8 cellular contexts compared by ENCODE assay signal in the genomic region with DNA sequence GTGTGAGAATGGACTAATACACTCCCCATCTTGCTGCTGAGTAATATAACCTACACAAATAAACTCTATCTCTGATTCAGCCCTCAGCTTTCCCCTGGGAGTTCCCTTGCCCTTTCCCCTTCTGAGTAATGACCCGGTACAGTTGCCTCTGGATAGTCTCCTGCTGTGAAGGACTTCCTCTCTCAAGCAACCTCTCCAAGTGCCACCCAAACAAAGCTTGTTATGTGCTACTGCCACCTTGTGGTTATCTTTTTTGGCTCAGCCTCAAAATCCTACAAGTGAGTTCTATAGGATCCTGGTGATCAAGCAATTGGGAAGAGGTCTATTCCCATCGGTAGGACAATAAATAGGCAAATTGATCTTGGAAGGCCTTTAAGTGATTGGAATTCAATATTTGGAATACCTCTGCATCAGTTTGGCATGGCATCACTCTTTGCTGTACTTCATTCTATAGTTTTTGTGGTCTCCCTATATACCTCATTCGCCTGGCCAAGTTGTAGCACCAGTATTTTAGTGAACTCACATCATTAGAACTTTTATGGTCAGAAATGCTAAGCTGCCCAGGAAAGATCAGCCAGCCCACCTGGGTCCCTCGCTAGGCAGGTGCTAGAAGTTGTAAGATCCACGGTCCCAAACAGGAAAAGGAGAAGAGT. TPM values are rescaled to one million over a fixed set of nuclear protein-coding genes. Genes with fewer than 3 reads are reported as not detected.
DNase-seq lines count a peak whose midpoint lies in the region; ATAC-seq and TF ChIP-seq lines count a peak whose summit lies in the region.

No MANE protein-coding gene starts in this region.

- H3K27me3 ChIP-seq in KMS-11 (ENCODE audit: insufficient read depth, low read depth) (no peaks in the 10 kb centered on the region), psoas muscle (ENCODE audit: insufficient read depth in 3 of 3, low read length in 2 of 3) (no peaks in the 10 kb centered on the region)

- H3K36me3 ChIP-seq in KMS-11 (ENCODE audit: insufficient read depth): no peaks in the 10 kb centered on the region
- H3K36me3 ChIP-seq in psoas muscle (ENCODE audit: insufficient read depth in 1 of 2, low read depth in 1 of 2): no peaks in the 10 kb centered on the region

- DNase-seq in GF-D8 (lab: John Stamatoyannopoulos, UW) (peak; percentile 40), OCI-M1 (lab: John Stamatoyannopoulos, UW) (peak; percentile 88), Right ventricle myocardium superior (no peak), psoas muscle (no peak)
- peak in 1 of 2 donors; percentile 40 for DNase-seq in activated naive CD4-positive, alpha-beta T cell treated with anti-CD3 and anti-CD28 coated beads, Interleukin-2, amount 50 U/mL, for 72 hours (ENCODE audit: low spot score in 2 of 2)
- no peak for DNase-seq in activated effector memory CD4-positive, alpha-beta T cell treated with Interleukin-2 at 50 U/mL for 16 hours

- H3K27ac Mint-ChIP-seq in activated naive CD4-positive, alpha-beta T cell treated with anti-CD3 and anti-CD28 coated beads, Interleukin-2, amount 50 U/mL, for 72 hours: no peak overlapping the region

- no peak overlapping the region for H2AFZ ChIP-seq in KMS-11 (ENCODE audit: low read depth)

- no peaks in the 10 kb centered on the region for H4K20me1 ChIP-seq in KMS-11 (ENCODE audit: insufficient read depth)

- H3K9ac ChIP-seq in KMS-11: no peak overlapping the region

- no peaks in the 10 kb centered on the region for H3K36me3 Mint-ChIP-seq in activated naive CD4-positive, alpha-beta T cell treated with anti-CD3 and anti-CD28 coated beads, Interleukin-2, amount 50 U/mL, for 72 hours

- peaks cover 0 to under 1% of the 10 kb centered on the region in 2 donors for H3K9me3 Mint-ChIP-seq in activated naive CD4-positive, alpha-beta T cell treated with anti-CD3 and anti-CD28 coated beads, Interleukin-2, amount 50 U/mL, for 72 hours

- H3K4me3 ChIP-seq in KMS-11 (IDR thresholded peaks at IDR 0.05; ENCODE audit: insufficient read depth, low read depth, low read length) (no peak overlapping the region), psoas muscle (no peak overlapping the region)

- WGBS in psoas muscle, 3 donors: 52 to 61% (median 58%) methylated on average over 5 of the region's 5 CpGs

- peak; percentile 73 for TF ChIP-seq CTCF in KMS-11 (conservative IDR thresholded peaks at IDR 0.05; ENCODE audit: low read depth, low read length)
- TF ChIP-seq CTCF in psoas muscle (IDR thresholded peaks at IDR 0.05): peak; percentile 65

- no peak overlapping the region for H3K4me2 ChIP-seq in KMS-11

- H3K27ac ChIP-seq in KMS-11 (no peak overlapping the region), psoas muscle (no peak overlapping the region)

- H3K79me2 ChIP-seq in KMS-11 (ENCODE audit: insufficient read depth, low read depth): no peaks in the 10 kb centered on the region

- H3K4me1 ChIP-seq in KMS-11 (ENCODE audit: low read depth, poor library complexity, severe bottlenecking) (no peaks in the 10 kb centered on the region), psoas muscle (no peaks in the 10 kb centered on the region)

- peak; percentile 86 for ATAC-seq in GM21737 (IDR thresholded peaks at IDR 0.05; ENCODE audit: unreplicated experiment)
- peak; percentile 89 to 99 for ATAC-seq in activated naive CD4-positive, alpha-beta T cell treated with anti-CD3 and anti-CD28 coated beads, Interleukin-2, amount 50 U/mL, for 72 hours
- ATAC-seq in Right ventricle myocardium superior (ENCODE audit: poor library complexity): peak; percentile 82
- peak; percentile 81 to 90 (median 87) for ATAC-seq in psoas muscle

- intact Hi-C loops in Right ventricle myocardium superior (cut with DNase I) (loop anchor here (10.0 kb wide), 1 partner anchor 209 kb away; no protein-coding TSS in a partner anchor), psoas muscle (cut with DNase I) (loop anchor here (1.0 to 5.0 kb wide), 3 partner anchors 52 to 489 kb away; no protein-coding TSS in a partner anchor)

- no peaks in the 10 kb centered on the region for H3K9me3 ChIP-seq in psoas muscle

RNA-seq across cellular contexts. Expression of gene ZCCHC13, which starts 40.1 kb away (rescaled TPM):
- total RNA-seq in activated naive CD4-positive, alpha-beta T cell treated with anti-CD3 and anti-CD28 coated beads, Interleukin-2, amount 50 U/mL, for 72 hours: not detected
- total RNA-seq in Right ventricle myocardium superior (not detected), psoas muscle (not detected)
- polyA plus RNA-seq in psoas muscle: not detected

Comparison
In these comparisons a context has a peak if more than half of its experiments do, and no peak if none do; other contexts are left out.
1. DNase-seq: peak in GF-D8 (single experiment) and OCI-M1 (single experiment); none in Right ventricle myocardium superior (single experiment), psoas muscle (0 of 2) and activated effector memory CD4-positive, alpha-beta T cell treated with Interleukin-2 at 50 U/mL for 16 hours (single experiment).
2. Peak in every context shown above with its lines, with median percentiles within 50 percentile points of each other: ATAC-seq.